ENCODE assay signal across 15 cellular contexts in genomic region chr18:23693849-23694248, GRCh38. TPM values are rescaled to one million over a fixed set of nuclear protein-coding genes. Genes with fewer than 3 reads are reported as not detected.
DNase-seq lines count a peak whose midpoint lies in the region; ATAC-seq and TF ChIP-seq lines count a peak whose summit lies in the region.
"Had no signal": no experiment of that assay in that cellular context is flagged by ENCODE, and none has a peak within 500 bp of the region (broad histone marks: within the 10 kb centered on the region; RNA-seq: fewer than 3 reads in every experiment).

No MANE protein-coding gene starts in this region.

- DNase-seq in left ventricle myocardium superior (no peak), left cardiac atrium (no peak), PC-9 (no peak), left colon (peak in 1 of 2 donors; percentile 23), Kasumi-1 (lab: John Stamatoyannopoulos, UW) (no peak), tibial artery (no peak)
- DNase-seq in activated naive CD4-positive, alpha-beta T cell treated with Interleukin-2 at 50 U/mL for 16 hours, result no peak
- DNase-seq: CD4-positive, CD25-positive, alpha-beta regulatory T cell; NCI-H1105 treated with DMSO at 0.1 percent for 48 hours; NCI-H187 treated with DMSO at 0.1 percent for 48 hours; NCI-H446; NK-92 treated with Interleukin-12 subunit alpha and Interleukin-12 subunit beta, amount 100 ng/mL, for 24 hours; OCI-M1; SJCRH30 had no signal

- CTCF ChIA-PET in PC-9 (lab: Charles Lee), result no interaction called here

- H3K4me2 ChIP-seq in PC-9, result peak overlapping the region; percentile 23; the same call in 1 of the 2 replicates

- POLR2A ChIA-PET in PC-9 (lab: Charles Lee; ENCODE audit: unreplicated experiment), result no interaction called here

- H4K20me1 ChIP-seq in PC-9 (ENCODE audit: insufficient read depth), result no peaks in the 10 kb centered on the region

- H3K79me2 ChIP-seq in PC-9 (ENCODE audit: low read depth), result no peaks in the 10 kb centered on the region

- H3K9me3 ChIP-seq in PC-9 (ENCODE audit: insufficient read depth, low read depth) (no peaks in the 10 kb centered on the region), tibial artery (no peaks in the 10 kb centered on the region)
- H3K9me3 ChIP-seq: SJCRH30 had no signal

- H3K4me1 ChIP-seq in PC-9 (replicated peaks; ENCODE audit: insufficient read depth) (peaks cover 34% of the 10 kb centered on the region), tibial artery (peaks cover 0 to 17% (median 12%) of the 10 kb centered on the region in 4 donors)

- H3K36me3 ChIP-seq in PC-9 (ENCODE audit: low read depth) (no peaks in the 10 kb centered on the region), tibial artery (no peaks in the 10 kb centered on the region)
- H3K36me3 ChIP-seq: SJCRH30 had no signal

- no peaks in the 10 kb centered on the region for H3K9me2 ChIP-seq in PC-9 (ENCODE audit: insufficient read depth)

- BruUV-seq in PC-9 (replicated peaks; lab: Mats Ljungman, UMichigan), result no TSS peak

- no peak overlapping the region for H3K4me3 ChIP-seq in PC-9
- no peak overlapping the region for H3K4me3 ChIP-seq in tibial artery
- H3K4me3 ChIP-seq: SJCRH30 had no signal

- peak; percentile 55 for ATAC-seq in left ventricle myocardium superior
- no peak for ATAC-seq in left cardiac atrium
- ATAC-seq in left colon, result peak; percentile 78

- 0 out of 2 replicates have a peak overlapping the region, but pooled peaks have one; percentile 10 for H3K27ac ChIP-seq in PC-9
- H3K27ac ChIP-seq in tibial artery, result no peak overlapping the region
- H3K27ac ChIP-seq: SJCRH30 had no signal

- no peak overlapping the region for H2AFZ ChIP-seq in PC-9

- H3K27me3 ChIP-seq in PC-9 (ENCODE audit: insufficient read depth, low read depth), result no peaks in the 10 kb centered on the region
- H3K27me3 ChIP-seq in tibial artery, result peaks cover 0 to 9% of the 10 kb centered on the region in 2 donors
- H3K27me3 ChIP-seq: SJCRH30 had no signal

- peaks cover 15% of the 10 kb centered on the region for H3F3A ChIP-seq in PC-9 (ENCODE audit: insufficient read depth, low read depth)

- intact Hi-C loops in left ventricle myocardium superior (cut with micrococcal nuclease), result no loop called here
- intact Hi-C loops in left cardiac atrium (cut with DNase I), result no loop called here
- intact Hi-C loops in PC-9 (cut with micrococcal nuclease; ENCODE audit: unreplicated experiment), result no loop called here
- intact Hi-C loops in left colon (cut with DNase I, micrococcal nuclease), result no loop called here
- intact Hi-C loops in tibial artery (cut with DNase I; ENCODE audit: low total_unique reads), result no loop called here

- no peak for TF ChIP-seq CTCF in PC-9 (conservative IDR thresholded peaks at IDR 0.05)
- no peak for TF ChIP-seq CTCF in tibial artery (IDR thresholded peaks at IDR 0.05)

RNA-seq across cellular contexts. Expression of gene LAMA3, which starts 4.6 kb away (rescaled TPM):
- total RNA-seq in left ventricle myocardium superior (3.4 TPM), left cardiac atrium (1 to 10 TPM; 5.6 to 6.7 TPM), PC-9 (2021) (44.4 and 54.7 TPM in 2 replicates), left colon (10 to 100 TPM; 33.2 to 98.0 TPM)
- total RNA-seq: CD4-positive, CD25-positive, alpha-beta regulatory T cell had no signal

RNA-seq across cellular contexts. Expression of gene ANKRD29, which starts 31.1 kb away (rescaled TPM):
- total RNA-seq in left ventricle myocardium superior (9.8 TPM), left cardiac atrium (1 to 10 TPM; 4.7 to 8.5 TPM), PC-9 (2021) (4.3 and 4.6 TPM in 2 replicates), left colon (1 to 10 TPM; 1.2 to 2.5 TPM)
- total RNA-seq: B cell; CD4-positive, CD25-positive, alpha-beta regulatory T cell had no signal

Comparison
In these comparisons a context has a peak if more than half of its experiments do, and no peak if none do; other contexts are left out.
1. ATAC-seq: peak in left ventricle myocardium superior (single experiment) and left colon (single experiment); none in left cardiac atrium (0 of 2).